ENCODE assay signal across 13 cellular contexts in genomic region chr20:44832724-44833123, GRCh38.
DNase-seq lines count a peak whose midpoint lies in the region; ATAC-seq and TF ChIP-seq lines count a peak whose summit lies in the region.
"Had no signal": no experiment of that assay in that cellular context is flagged by ENCODE, and none has a peak within 500 bp of the region (broad histone marks: within the 10 kb centered on the region; RNA-seq: fewer than 3 reads in every experiment).

No MANE protein-coding gene starts in this region.

- peak; percentile 90 for DNase-seq in COLO829 (ENCODE audit: low spot score)
- DNase-seq in HPDE6-E6E7 (ENCODE audit: extremely low spot score): peak; percentile 49
- DNase-seq in iPS-NIHi11 (ENCODE audit: low spot score): peak; percentile 45
- no peak for DNase-seq in epidermal melanocyte (ENCODE audit: insufficient read length, low spot score)
- no peak for DNase-seq in GDM1 (lab: John Stamatoyannopoulos, UW)
- DNase-seq: activated gamma-delta T cell treated with Interleukin-2 at 50 U/mL for 16 hours; DND-41; effector CD4-positive, alpha-beta T cell; immature natural killer cell; NCI-H2081 treated with DMSO at 0.1 percent for 48 hours had no signal

- ATAC-seq in SK-N-SH treated with all-trans-retinoic acid at 6 μM for 48 hours: peak; percentile 33; the same call in 1 of the 3 replicates
- ATAC-seq in GM21447 (IDR thresholded peaks at IDR 0.05; ENCODE audit: unreplicated experiment): no peak
- no peak for ATAC-seq in HG02763 (IDR thresholded peaks at IDR 0.05; ENCODE audit: unreplicated experiment)

TF ChIP-seq in SK-N-SH treated with all-trans-retinoic acid at 6 μM for 48 hours, 23 proteins besides CTCF, POLR2A, EP300 and RAD21:
- no peak for TF ChIP-seq ZFP3 (CRISPR knock-in tag; IDR thresholded peaks at IDR 0.05)
- TF ChIP-seq PATZ1 (CRISPR knock-in tag; IDR thresholded peaks at IDR 0.05; ENCODE audit: borderline replicate concordance): no peak
- no peak for TF ChIP-seq RARB (CRISPR knock-in tag; IDR thresholded peaks at IDR 0.05)
- TF ChIP-seq ZNF565 (CRISPR knock-in tag; conservative IDR thresholded peaks at IDR 0.05; ENCODE audit: low read depth): no peak
- TF ChIP-seq PPARA (CRISPR knock-in tag; IDR thresholded peaks at IDR 0.05; ENCODE audit: borderline replicate concordance): no peak
- TF ChIP-seq ARNTL (CRISPR knock-in tag; IDR thresholded peaks at IDR 0.05; ENCODE audit: borderline replicate concordance, low read depth): no peak
- no peak for TF ChIP-seq CSDC2 (CRISPR knock-in tag; IDR thresholded peaks at IDR 0.05)
- TF ChIP-seq ZC3H10 (CRISPR knock-in tag; IDR thresholded peaks at IDR 0.05): no peak
- TF ChIP-seq CSRNP3 (CRISPR knock-in tag; IDR thresholded peaks at IDR 0.05): no peak
- no peak for TF ChIP-seq POU6F1 (CRISPR knock-in tag; IDR thresholded peaks at IDR 0.05; ENCODE audit: borderline replicate concordance, low read depth)
- TF ChIP-seq ISL1 (CRISPR knock-in tag; IDR thresholded peaks at IDR 0.05): no peak
- no peak for TF ChIP-seq BACH2 (CRISPR knock-in tag; IDR thresholded peaks at IDR 0.05; ENCODE audit: borderline replicate concordance)
- no peak for TF ChIP-seq OSR1 (CRISPR knock-in tag; IDR thresholded peaks at IDR 0.05)
- no peak for TF ChIP-seq ZNF8 (CRISPR knock-in tag; IDR thresholded peaks at IDR 0.05)
- no peak for TF ChIP-seq ZNF70 (CRISPR knock-in tag; IDR thresholded peaks at IDR 0.05)
- no peak for TF ChIP-seq TCF4 (CRISPR knock-in tag; IDR thresholded peaks at IDR 0.05; ENCODE audit: borderline replicate concordance)
- no peak for TF ChIP-seq ZFP30 (CRISPR knock-in tag; IDR thresholded peaks at IDR 0.05)
- TF ChIP-seq SNAI2 (CRISPR knock-in tag; IDR thresholded peaks at IDR 0.05): no peak
- TF ChIP-seq, protein P1, sequence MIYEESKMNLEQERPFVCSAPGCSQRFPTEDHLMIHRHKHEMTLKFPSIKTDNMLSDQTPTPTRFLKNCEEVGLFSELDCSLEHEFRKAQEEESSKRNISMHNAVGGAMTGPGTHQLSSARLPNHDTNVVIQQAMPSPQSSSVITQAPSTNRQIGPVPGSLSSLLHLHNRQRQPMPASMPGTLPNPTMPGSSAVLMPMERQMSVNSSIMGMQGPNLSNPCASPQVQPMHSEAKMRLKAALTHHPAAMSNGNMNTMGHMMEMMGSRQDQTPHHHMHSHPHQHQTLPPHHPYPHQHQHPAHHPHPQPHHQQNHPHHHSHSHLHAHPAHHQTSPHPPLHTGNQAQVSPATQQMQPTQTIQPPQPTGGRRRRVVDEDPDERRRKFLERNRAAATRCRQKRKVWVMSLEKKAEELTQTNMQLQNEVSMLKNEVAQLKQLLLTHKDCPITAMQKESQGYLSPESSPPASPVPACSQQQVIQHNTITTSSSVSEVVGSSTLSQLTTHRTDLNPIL (CRISPR knock-in tag; IDR thresholded peaks at IDR 0.05; ENCODE audit: low read depth): no peak
- TF ChIP-seq TOX (CRISPR knock-in tag; IDR thresholded peaks at IDR 0.05; ENCODE audit: borderline replicate concordance): no peak
TF ChIP-seq in SK-N-SH treated with all-trans-retinoic acid at 6 μM for 48 hours: peak in this region for 0.

Comparison
In these comparisons a context has a peak if more than half of its experiments do, and no peak if none do; other contexts are left out.
1. DNase-seq: peak in COLO829 (single experiment), HPDE6-E6E7 (single experiment) and iPS-NIHi11 (single experiment); none in epidermal melanocyte (single experiment) and GDM1 (single experiment).